Comparison of ENCODE assay signal across 18 cellular contexts in the genomic region with DNA sequence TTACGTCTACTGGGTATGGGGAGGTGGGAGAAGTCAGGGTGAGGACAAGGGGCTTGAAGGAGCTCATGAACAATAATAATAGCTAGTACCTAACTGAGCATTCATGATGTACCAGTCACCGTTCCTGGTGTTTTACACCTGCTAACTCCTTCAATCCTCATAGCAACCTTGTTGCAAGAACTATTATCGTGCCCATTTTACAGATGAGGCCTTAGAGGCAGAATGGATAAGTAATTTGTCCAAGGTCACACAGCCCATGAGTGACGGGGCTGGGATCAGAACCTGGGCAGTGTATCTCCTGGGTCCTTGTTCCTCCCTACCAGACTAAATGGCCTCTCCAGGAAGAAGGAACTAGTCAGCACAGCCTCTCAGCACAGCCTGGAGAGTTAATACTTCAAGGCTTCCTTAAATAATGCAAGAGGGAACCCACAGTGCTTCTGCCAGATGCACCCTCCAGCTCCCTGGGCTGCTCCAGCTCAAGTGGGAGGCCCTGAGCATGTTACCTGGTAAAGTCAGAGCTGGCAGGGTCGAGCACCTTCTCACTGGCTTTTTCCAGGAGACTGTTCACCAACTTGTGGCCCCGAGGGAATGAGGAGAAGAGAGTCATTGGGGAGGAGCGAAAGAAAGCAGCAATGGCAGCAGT. TPM values are rescaled to one million over a fixed set of nuclear protein-coding genes. Genes with fewer than 3 reads are reported as not detected.
DNase-seq lines count a peak whose midpoint lies in the region; ATAC-seq, FAIRE-seq and TF ChIP-seq lines count a peak whose summit lies in the region.
"Had no signal": no experiment of that assay in that cellular context is flagged by ENCODE, and none has a peak within 500 bp of the region (broad histone marks: within the 10 kb centered on the region; RNA-seq: fewer than 3 reads in every experiment).

No MANE protein-coding gene starts in this region.

- no peak overlapping the region for H2BK20ac ChIP-seq in H1 (ENCODE audit: low read length)

- H3K9me3 ChIP-seq in H1 (ENCODE audit: insufficient read depth in 2 of 2, low read depth in 1 of 2, low read length in 1 of 2) (no peaks in the 10 kb centered on the region), ovary (no peaks in the 10 kb centered on the region), mesenchymal stem cell (ENCODE audit: control insufficient read depth, low read length) (no peaks in the 10 kb centered on the region)
- H3K9me3 ChIP-seq in naive thymus-derived CD4-positive, alpha-beta T cell (ENCODE audit: control insufficient read depth in 2 of 3, low read length in 3 of 3): no peaks in the 10 kb centered on the region
- H3K9me3 ChIP-seq: SK-N-SH had no signal

- H3K79me1 ChIP-seq in H1 (ENCODE audit: low read depth, low read length) (no peaks in the 10 kb centered on the region; the same call in 1 of the 2 replicates), mesenchymal stem cell (replicated peaks; ENCODE audit: low read length, poor library complexity, severe bottlenecking) (no peaks in the 10 kb centered on the region)

- H3K27ac Mint-ChIP-seq in naive thymus-derived CD4-positive, alpha-beta T cell: no peak overlapping the region

- peaks cover 4 to 35% (median 13%) of the 10 kb centered on the region in 5 donors for H3K36me3 Mint-ChIP-seq in naive thymus-derived CD4-positive, alpha-beta T cell

- H3K79me2 ChIP-seq in H1 (ENCODE audit: control insufficient read depth in 1 of 2, insufficient read depth in 2 of 2, low read length in 2 of 2): no peaks in the 10 kb centered on the region

- ATAC-seq in Right ventricle myocardium superior (ENCODE audit: poor library complexity) (peak; percentile 51), Right ventricle myocardium inferior (no peak), HG03045 (IDR thresholded peaks at IDR 0.05; ENCODE audit: unreplicated experiment) (no peak)
- peak; percentile 18 for ATAC-seq in naive thymus-derived CD4-positive, alpha-beta T cell
- ATAC-seq: GM12878, HCT116 had no signal

- H3K27me3 Mint-ChIP-seq in naive thymus-derived CD4-positive, alpha-beta T cell: no peaks in the 10 kb centered on the region
- H3K27me3 Mint-ChIP-seq: CD4-positive, CD25-positive, alpha-beta regulatory T cell had no signal

- POLR2A ChIA-PET in H1 (lab: Charles Lee; ENCODE audit: partially characterized antibody): interaction anchor here (1.4 to 1.5 kb wide), 3 partner anchors 13 to 21 kb away, joined by 3 to 6 read pairs (median 4); no protein-coding TSS in a partner anchor
- POLR2A ChIA-PET in naive thymus-derived CD4-positive, alpha-beta T cell (lab: Charles Lee): no interaction called here

- WGBS in H1 (ENCODE audit: extremely low coverage in 1 of 2, insufficient coverage in 1 of 2, insufficient read length in 1 of 2, insufficient replicate concordance in 2 of 2, low coverage in 1 of 2, low lambda C conversion rate in 2 of 2, missing lambda C conversion rate in 1 of 2), 2 experiments: 91% methylated on average over 7 of the region's 7 CpGs; no CpG with 5 or more reads in 1 of the 2 experiments
- 92 to 94% (median 92%) methylated on average over 7 of the region's 7 CpGs for WGBS in ovary, 3 donors
- WGBS in mesenchymal stem cell: 98% methylated on average over 7 of the region's 7 CpGs

- H2BK120ac ChIP-seq in H1 (replicated peaks; ENCODE audit: low read depth, low read length) (no peak overlapping the region), mesenchymal stem cell (ENCODE audit: low read depth, low read length) (no peak overlapping the region)

- no peak overlapping the region for H2BK12ac ChIP-seq in H1 (ENCODE audit: low read depth, low read length)
- H2BK12ac ChIP-seq in mesenchymal stem cell (ENCODE audit: low read length in 2 of 2): no peak overlapping the region

- TF ChIP-seq EP300 in H1 (IDR thresholded peaks at IDR 0.05; ENCODE audit: borderline replicate concordance in 1 of 2, low read depth in 2 of 2, low read length in 2 of 2) (no peak), ovary (IDR thresholded peaks at IDR 0.05) (no peak)

- H2AK5ac ChIP-seq in H1 (ENCODE audit: low read depth, low read length) (no peak overlapping the region), mesenchymal stem cell (ENCODE audit: low read length, severe bottlenecking) (no peak overlapping the region)

- H3K4me3 Mint-ChIP-seq in naive thymus-derived CD4-positive, alpha-beta T cell: no peak overlapping the region
- H3K4me3 Mint-ChIP-seq: CD4-positive, CD25-positive, alpha-beta regulatory T cell had no signal

- H3K56ac ChIP-seq in H1 (replicated peaks; ENCODE audit: insufficient read length, low read depth, low read length): no peak overlapping the region

- no peak overlapping the region for H3K27ac ChIP-seq in H1 (ENCODE audit: low read depth, low read length)
- no peak overlapping the region for H3K27ac ChIP-seq in naive thymus-derived CD4-positive, alpha-beta T cell (ENCODE audit: low read depth, low read length)
- H3K27ac ChIP-seq in ovary: no peak overlapping the region
- no peak overlapping the region for H3K27ac ChIP-seq in mesenchymal stem cell (ENCODE audit: low read length, poor library complexity, severe bottlenecking)

- no peak for FAIRE-seq in H1 (lab: Jason Lieb, UNC)
- FAIRE-seq in HTR-8/SVneo (lab: Jason Lieb, UNC): no peak
- FAIRE-seq: GM12878, GM18507 had no signal

- H2AFZ ChIP-seq in H1 (ENCODE audit: low read length): no peak overlapping the region
- no peak overlapping the region for H2AFZ ChIP-seq in mesenchymal stem cell (ENCODE audit: low read depth, low read length)

- H3K23me2 ChIP-seq in H1 (ENCODE audit: low read depth, low read length): no peaks in the 10 kb centered on the region

- TF ChIP-seq POLR2A in H1 (IDR thresholded peaks at IDR 0.05; ENCODE audit: control extremely low read depth in 1 of 2, low read depth in 2 of 2, low read length in 2 of 2) (no peak), ovary (IDR thresholded peaks at IDR 0.05) (no peak)

- H3K14ac ChIP-seq in H1 (ENCODE audit: insufficient read length) (no peak overlapping the region), mesenchymal stem cell (ENCODE audit: low read length in 2 of 2) (no peak overlapping the region)

- no peak overlapping the region for H2BK15ac ChIP-seq in H1 (ENCODE audit: low read length)
- no peak overlapping the region for H2BK15ac ChIP-seq in mesenchymal stem cell (ENCODE audit: low read depth, poor library complexity, severe bottlenecking)

- H2BK5ac ChIP-seq in H1 (ENCODE audit: low read depth, low read length): no peak overlapping the region
- no peak overlapping the region for H2BK5ac ChIP-seq in mesenchymal stem cell (ENCODE audit: low read depth, low read length, poor library complexity, severe bottlenecking)

- no peaks in the 10 kb centered on the region for H3K4me1 ChIP-seq in H1 (replicated peaks in 1 of 4; ENCODE audit: control insufficient read depth in 3 of 4, insufficient read depth in 4 of 4, low read length in 3 of 4)
- H3K4me1 ChIP-seq in naive thymus-derived CD4-positive, alpha-beta T cell (ENCODE audit: control insufficient read depth in 2 of 2, insufficient read depth in 2 of 2, low read length in 2 of 2): no peaks in the 10 kb centered on the region
- H3K4me1 ChIP-seq in ovary (ENCODE audit: insufficient read depth): no peaks in the 10 kb centered on the region
- H3K4me1 ChIP-seq in mesenchymal stem cell (ENCODE audit: control insufficient read depth, insufficient read depth, low read depth, low read length): no peaks in the 10 kb centered on the region

- H3K9ac ChIP-seq in H1 (replicated peaks in 1 of 4; ENCODE audit: extremely low read depth in 1 of 4, low read depth in 3 of 4, low read length in 3 of 4): no peak overlapping the region
- no peak overlapping the region for H3K9ac ChIP-seq in mesenchymal stem cell (ENCODE audit: low read length)
- H3K9ac ChIP-seq: SK-N-SH had no signal

- no peak overlapping the region for H3K4me2 ChIP-seq in H1 (ENCODE audit: insufficient read depth in 1 of 2, low read depth in 2 of 2, low read length in 2 of 2)
- H3K4me2 ChIP-seq in mesenchymal stem cell (ENCODE audit: low read length, poor library complexity, severe bottlenecking): no peak overlapping the region
- H3K4me2 ChIP-seq: SK-N-SH had no signal

- no peak overlapping the region for H3K4me3 ChIP-seq in H1 (ENCODE audit: extremely low read depth in 1 of 4, insufficient read depth in 2 of 4, low read depth in 3 of 4, low read length in 4 of 4)
- H3K4me3 ChIP-seq in naive thymus-derived CD4-positive, alpha-beta T cell (ENCODE audit: low read length): no peak overlapping the region
- no peak overlapping the region for H3K4me3 ChIP-seq in ovary
- no peak overlapping the region for H3K4me3 ChIP-seq in mesenchymal stem cell (ENCODE audit: insufficient read depth in 1 of 2, low read depth in 1 of 2, low read length in 2 of 2)
- H3K4me3 ChIP-seq: GM12878 had no signal

- peak overlapping the region; percentile 28; the same call in 1 of the 2 replicates for H4K8ac ChIP-seq in H1 (ENCODE audit: extremely low read depth, insufficient read depth, low read length)
- H4K8ac ChIP-seq in mesenchymal stem cell (ENCODE audit: low read length): no peak overlapping the region

- H3K23ac ChIP-seq in H1 (ENCODE audit: insufficient read length) (no peak overlapping the region), mesenchymal stem cell (ENCODE audit: low read length in 2 of 2) (no peak overlapping the region)

- no peak overlapping the region for H3K4ac ChIP-seq in H1 (replicated peaks; ENCODE audit: insufficient read length, low read depth, low read length)
- H3K4ac ChIP-seq in mesenchymal stem cell (ENCODE audit: low read depth in 1 of 2, low read length in 2 of 2): no peak overlapping the region

- no peak for TF ChIP-seq RAD21 in H1 (IDR thresholded peaks at IDR 0.05 in 1 of 2, conservative IDR thresholded peaks at IDR 0.05 in 1 of 2; ENCODE audit: low read depth in 2 of 2, low read length in 2 of 2)

- CTCF ChIA-PET in H1 (lab: Charles Lee; ENCODE audit: partially characterized antibody): interaction anchor here (0.6 to 2.0 kb wide), 7 partner anchors 10 to 189 kb away, joined by 3 to 8 read pairs (median 4); partner anchors contain the start of gene RRP12
- CTCF ChIA-PET in naive thymus-derived CD4-positive, alpha-beta T cell (lab: Charles Lee): no interaction called here

- intact Hi-C loops in Right ventricle myocardium superior (cut with DNase I) (no loop called here), Right ventricle myocardium inferior (cut with DNase I) (no loop called here), ovary (cut with DNase I) (no loop called here)
- intact Hi-C loops in naive thymus-derived CD4-positive, alpha-beta T cell (cut with micrococcal nuclease): no loop called here

- no peaks in the 10 kb centered on the region for H3K27me3 ChIP-seq in H1 (replicated peaks in 1 of 4; ENCODE audit: control insufficient read depth in 3 of 4, extremely low read depth in 1 of 4, insufficient read depth in 3 of 4, low read length in 3 of 4)
- H3K27me3 ChIP-seq in naive thymus-derived CD4-positive, alpha-beta T cell (ENCODE audit: control insufficient read depth in 2 of 2, insufficient read depth in 2 of 2, low read length in 2 of 2): no peaks in the 10 kb centered on the region
- H3K27me3 ChIP-seq in ovary: no peaks in the 10 kb centered on the region
- H3K27me3 ChIP-seq in mesenchymal stem cell (ENCODE audit: control insufficient read depth in 1 of 2, insufficient read depth in 1 of 2, low read length in 2 of 2): no peaks in the 10 kb centered on the region

- H4K20me1 ChIP-seq in H1 (replicated peaks in 1 of 2; ENCODE audit: control insufficient read depth in 1 of 2, insufficient read depth in 2 of 2, low read length in 2 of 2): peaks cover 0 to 12% of the 10 kb centered on the region in 2 experiments

- TF ChIP-seq CTCF in H1 (IDR thresholded peaks at IDR 0.05; ENCODE audit: control extremely low read depth in 1 of 3, insufficient read depth in 1 of 3, low read depth in 1 of 3, low read length in 3 of 3): no peak
- TF ChIP-seq CTCF in ovary (IDR thresholded peaks at IDR 0.05): no peak

- no peaks in the 10 kb centered on the region for H3K9me3 Mint-ChIP-seq in naive thymus-derived CD4-positive, alpha-beta T cell
- H3K9me3 Mint-ChIP-seq: CD4-positive, CD25-positive, alpha-beta regulatory T cell had no signal

- H4K5ac ChIP-seq in H1 (ENCODE audit: insufficient read length, low read depth, low read length): no peak overlapping the region

- H4K91ac ChIP-seq in H1 (replicated peaks; ENCODE audit: insufficient read length, low read length): no peak overlapping the region
- H4K91ac ChIP-seq in mesenchymal stem cell (ENCODE audit: low read length): no peak overlapping the region

- peaks cover 29 to 54% (median 47%) of the 10 kb centered on the region in 4 experiments; a peak in 6 of 8 replicates for H3K36me3 ChIP-seq in H1 (ENCODE audit: control insufficient read depth in 2 of 4, insufficient read depth in 4 of 4, low read length in 3 of 4)
- peaks cover 0 to 70% (median 6%) of the 10 kb centered on the region in 3 experiments for H3K36me3 ChIP-seq in naive thymus-derived CD4-positive, alpha-beta T cell (ENCODE audit: control insufficient read depth in 2 of 3, insufficient read depth in 3 of 3, low read length in 3 of 3)
- no peaks in the 10 kb centered on the region for H3K36me3 ChIP-seq in ovary
- peaks cover 71 to 83% of the 10 kb centered on the region in 2 experiments for H3K36me3 ChIP-seq in mesenchymal stem cell (ENCODE audit: control insufficient read depth in 1 of 2, insufficient read depth in 2 of 2, low read depth in 1 of 2, low read length in 2 of 2)

- H3K18ac ChIP-seq in H1 (ENCODE audit: extremely low read depth, low read length): no peak overlapping the region
- no peak overlapping the region for H3K18ac ChIP-seq in mesenchymal stem cell (ENCODE audit: low read depth in 1 of 2, low read length in 2 of 2)

- no peak for DNase-seq in Right ventricle myocardium superior
- no peak for DNase-seq in Right ventricle myocardium inferior (ENCODE audit: missing footprints)
- DNase-seq in H1 (ENCODE audit: low read depth in 1 of 2, low spot score in 2 of 2): no peak
- no peak for DNase-seq in naive thymus-derived CD4-positive, alpha-beta T cell
- DNase-seq in ovary: no peak
- DNase-seq in HTR-8/SVneo (ENCODE audit: insufficient read length, low spot score): no peak
- DNase-seq in mesenchymal stem cell: no peak
- DNase-seq: Calu3; CD4-positive, CD25-positive, alpha-beta regulatory T cell; KBM-7; NCI-H1092; NCI-H1694; NCI-H345; SK-N-SH had no signal

- H3K4me1 Mint-ChIP-seq in naive thymus-derived CD4-positive, alpha-beta T cell: peaks cover 0 to 4% (median 0%) of the 10 kb centered on the region in 7 donors

RNA-seq across cellular contexts. Expression of gene RRP12, which starts 28.8 kb away (rescaled TPM):
- total RNA-seq in Right ventricle myocardium superior (10.9 TPM), Right ventricle myocardium inferior (13.8 TPM), ovary (10 to 100 TPM; 14.7 to 35.8 (median 24.4) TPM)
- 65.8 and 71.9 TPM in 2 replicates for total RNA-seq in H1 (2021; fragmentation: NEBNext Ultra II Directional; extraction: Animal tissue kit (Norgen Biotek cat#: 25700))
- polyA plus RNA-seq in H1 (2011; rRNA removed) (21.0 and 33.1 TPM in 2 replicates), ovary (1 to 10 TPM; 7.2 to 8.9 TPM)
- 19.2 TPM for polyA plus RNA-seq in H1 (2011; cell fraction: cytosol; rRNA removed)
- polyA plus RNA-seq in H1 (2011; cell fraction: nucleus; rRNA removed): 65.3 TPM
- 41.5 to 54.2 TPM (median 45.9 TPM) in 4 replicates for polyA plus RNA-seq in H1 (2012, experiment 1 of 2)
- polyA plus RNA-seq in H1 (2012, experiment 2 of 2): 55.6 TPM
- 24.6 TPM for polyA plus RNA-seq in H1 (2013, experiment 1 of 2)
- polyA plus RNA-seq in H1 (2013, experiment 2 of 2): 20.7 TPM
- 43.0 and 55.3 TPM in 2 replicates for polyA minus RNA-seq in H1 (2011; rRNA and poly(A)+ RNA removed)
- polyA minus RNA-seq in H1 (2011; cell fraction: cytosol; rRNA and poly(A)+ RNA removed): 28.2 TPM
- 46.8 TPM for polyA minus RNA-seq in H1 (2011; cell fraction: nucleus; rRNA and poly(A)+ RNA removed)
- total RNA-seq in naive thymus-derived CD4-positive, alpha-beta T cell: 100 to 1,000 TPM in 1 of 5 experiments, 10 to 100 TPM in 4; 22.0 to 197 (median 32.3) TPM
- polyA plus RNA-seq in naive thymus-derived CD4-positive, alpha-beta T cell: 10 to 100 TPM; 10.6 to 13.4 TPM
- polyA plus RNA-seq in mesenchymal stem cell (2013, experiment 1 of 2): 8.0 TPM
- 7.5 TPM for polyA plus RNA-seq in mesenchymal stem cell (2013, experiment 2 of 2)

RNA-seq across cellular contexts. Expression of gene FRAT2, which starts 37.8 kb away (rescaled TPM):
- total RNA-seq in Right ventricle myocardium superior: 8.4 TPM
- total RNA-seq in Right ventricle myocardium inferior: 9.1 TPM
- total RNA-seq in H1 (2021; fragmentation: NEBNext Ultra II Directional; extraction: Animal tissue kit (Norgen Biotek cat#: 25700)): 83.0 and 87.7 TPM in 2 replicates
- 47.4 and 58.4 TPM in 2 replicates for polyA plus RNA-seq in H1 (2011; rRNA removed)
- polyA plus RNA-seq in H1 (2011; cell fraction: cytosol; rRNA removed): 54.6 TPM
- 29.8 TPM for polyA plus RNA-seq in H1 (2011; cell fraction: nucleus; rRNA removed)
- 50.6 to 52.8 TPM (median 51.5 TPM) in 4 replicates for polyA plus RNA-seq in H1 (2012, experiment 1 of 2)
- polyA plus RNA-seq in H1 (2012, experiment 2 of 2): 75.4 TPM
- 43.8 TPM for polyA plus RNA-seq in H1 (2013, experiment 1 of 2)
- 43.0 TPM for polyA plus RNA-seq in H1 (2013, experiment 2 of 2)
- 18.1 and 25.2 TPM in 2 replicates for polyA minus RNA-seq in H1 (2011; rRNA and poly(A)+ RNA removed)
- polyA minus RNA-seq in H1 (2011; cell fraction: cytosol; rRNA and poly(A)+ RNA removed): 32.4 TPM
- 34.7 TPM for polyA minus RNA-seq in H1 (2011; cell fraction: nucleus; rRNA and poly(A)+ RNA removed)
- 10 to 100 TPM in 4 of 5 experiments, 1 to 10 TPM in 1; 9.3 to 39.7 (median 29.8) TPM for total RNA-seq in naive thymus-derived CD4-positive, alpha-beta T cell
- 10 to 100 TPM in 1 of 2 donors, 1 to 10 TPM in 1; 9.3 to 16.9 TPM for polyA plus RNA-seq in naive thymus-derived CD4-positive, alpha-beta T cell
- total RNA-seq in ovary: 10 to 100 TPM in 1 of 7 donors, 1 to 10 TPM in 6; 4.2 to 16.8 (median 6.5) TPM
- polyA plus RNA-seq in ovary: 1 to 10 TPM; 3.2 to 8.5 TPM
- polyA plus RNA-seq in mesenchymal stem cell (2013, experiment 1 of 2): 4.1 TPM
- polyA plus RNA-seq in mesenchymal stem cell (2013, experiment 2 of 2): 4.2 TPM

RNA-seq across cellular contexts. Expression of gene FRAT1, which starts 53.3 kb away (rescaled TPM):
- 5.3 TPM for total RNA-seq in Right ventricle myocardium superior
- 5.4 TPM for total RNA-seq in Right ventricle myocardium inferior
- 4.8 and 5.2 TPM in 2 replicates for total RNA-seq in H1 (2021; fragmentation: NEBNext Ultra II Directional; extraction: Animal tissue kit (Norgen Biotek cat#: 25700))
- polyA plus RNA-seq in H1 (2011; rRNA removed): 1.9 and 3.4 TPM in 2 replicates
- polyA plus RNA-seq in H1 (2011; cell fraction: cytosol; rRNA removed): 2.9 TPM
- 3.3 TPM for polyA plus RNA-seq in H1 (2011; cell fraction: nucleus; rRNA removed)
- polyA plus RNA-seq in H1 (2012, experiment 1 of 2): 1.8 to 5.4 TPM (median 3.5 TPM) in 4 replicates
- polyA plus RNA-seq in H1 (2012, experiment 2 of 2): 3.3 TPM
- 1.7 TPM for polyA plus RNA-seq in H1 (2013, experiment 1 of 2)
- 1.7 TPM for polyA plus RNA-seq in H1 (2013, experiment 2 of 2)
- 1.3 and 2.4 TPM in 2 replicates for polyA minus RNA-seq in H1 (2011; rRNA and poly(A)+ RNA removed)
- polyA minus RNA-seq in H1 (2011; cell fraction: cytosol; rRNA and poly(A)+ RNA removed): 5.1 TPM
- 7.8 TPM for polyA minus RNA-seq in H1 (2011; cell fraction: nucleus; rRNA and poly(A)+ RNA removed)
- total RNA-seq in naive thymus-derived CD4-positive, alpha-beta T cell: 10 to 100 TPM in 4 of 5 experiments, 1 to 10 TPM in 1; 5.3 to 41.0 (median 21.8) TPM
- polyA plus RNA-seq in naive thymus-derived CD4-positive, alpha-beta T cell: 10 to 100 TPM in 1 of 2 donors, 1 to 10 TPM in 1; 4.4 to 12.1 TPM
- 1 to 10 TPM; 3.7 to 8.2 (median 4.5) TPM for total RNA-seq in ovary
- 1 to 10 TPM; 1.7 to 3.0 TPM for polyA plus RNA-seq in ovary
- 0.88 TPM for polyA plus RNA-seq in mesenchymal stem cell (2013, experiment 1 of 2)
- polyA plus RNA-seq in mesenchymal stem cell (2013, experiment 2 of 2): 0.79 TPM

RNA-seq across cellular contexts. Expression of gene PGAM1, which starts 53.6 kb away (rescaled TPM):
- total RNA-seq in Right ventricle myocardium superior (187 TPM), Right ventricle myocardium inferior (220 TPM), ovary (100 to 1,000 TPM in 6 of 7 donors, 10 to 100 TPM in 1; 98.7 to 233 (median 163) TPM)
- total RNA-seq in H1 (2021; fragmentation: NEBNext Ultra II Directional; extraction: Animal tissue kit (Norgen Biotek cat#: 25700)): 799 and 819 TPM in 2 replicates
- polyA plus RNA-seq in H1 (2011; rRNA removed) (791 and 833 TPM in 2 replicates), ovary (100 to 1,000 TPM; 114 to 255 TPM)
- 909 TPM for polyA plus RNA-seq in H1 (2011; cell fraction: cytosol; rRNA removed)
- polyA plus RNA-seq in H1 (2011; cell fraction: nucleus; rRNA removed): 630 TPM
- 719 to 965 TPM (median 896 TPM) in 4 replicates for polyA plus RNA-seq in H1 (2012, experiment 1 of 2)
- polyA plus RNA-seq in H1 (2012, experiment 2 of 2): 930 TPM
- polyA plus RNA-seq in H1 (2013, experiment 1 of 2): 506 TPM
- polyA plus RNA-seq in H1 (2013, experiment 2 of 2): 517 TPM
- polyA minus RNA-seq in H1 (2011; rRNA and poly(A)+ RNA removed): 827 and 845 TPM in 2 replicates
- 449 TPM for polyA minus RNA-seq in H1 (2011; cell fraction: cytosol; rRNA and poly(A)+ RNA removed)
- 305 TPM for polyA minus RNA-seq in H1 (2011; cell fraction: nucleus; rRNA and poly(A)+ RNA removed)
- total RNA-seq in naive thymus-derived CD4-positive, alpha-beta T cell: 100 to 1,000 TPM in 2 of 5 experiments, 10 to 100 TPM in 3; 58.5 to 536 (median 69.8) TPM
- polyA plus RNA-seq in naive thymus-derived CD4-positive, alpha-beta T cell: 100 to 1,000 TPM; 172 to 204 TPM
- polyA plus RNA-seq in mesenchymal stem cell (2013, experiment 1 of 2): 268 TPM
- 270 TPM for polyA plus RNA-seq in mesenchymal stem cell (2013, experiment 2 of 2)

Comparison
In these comparisons a context has a peak if more than half of its experiments do, and no peak if none do; other contexts are left out.
1. ATAC-seq: peak in Right ventricle myocardium superior (single experiment) and naive thymus-derived CD4-positive, alpha-beta T cell (single experiment); none in Right ventricle myocardium inferior (single experiment) and HG03045 (single experiment).